Comparison of ENCODE assay signal across 8 cellular contexts in the genomic region with DNA sequence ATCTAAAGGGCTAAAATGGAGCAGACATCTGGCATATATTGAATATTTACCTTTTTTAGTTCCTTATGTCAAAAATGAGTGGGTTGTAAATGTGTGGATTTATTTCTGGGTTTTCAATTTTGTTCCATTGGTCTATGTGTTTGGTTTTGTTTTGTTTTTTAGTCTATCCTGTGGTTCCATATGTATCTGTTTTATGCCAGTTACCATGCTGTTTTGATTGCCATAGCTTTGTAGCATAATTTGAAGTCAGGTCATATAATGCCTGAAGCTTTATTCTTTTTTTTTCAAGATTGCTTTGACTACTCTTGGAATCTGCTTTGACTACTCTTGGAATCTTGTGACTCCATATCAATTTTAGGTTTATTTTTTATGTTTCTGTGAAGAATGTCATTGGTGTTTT.
"Had no signal": no experiment of that assay in that cellular context is flagged by ENCODE, and none has a peak within 500 bp of the region (broad histone marks: within the 10 kb centered on the region; RNA-seq: fewer than 3 reads in every experiment).

No MANE protein-coding gene starts in this region.

- H3K36me3 Mint-ChIP-seq: IgD-negative memory B cell had no signal

- H3K27ac Mint-ChIP-seq: IgD-negative memory B cell had no signal

- FAIRE-seq: HTR-8/SVneo, K562 had no signal

- ATAC-seq: K562 had no signal

- H3K9ac ChIP-seq: KMS-11 had no signal

- H3K4me1 Mint-ChIP-seq: IgD-negative memory B cell had no signal

- H3K27ac ChIP-seq: HL-60, KMS-11 had no signal

- H3K4me2 ChIP-seq: KMS-11 had no signal

- H3K27me3 Mint-ChIP-seq: IgD-negative memory B cell had no signal

- H3K4me3 Mint-ChIP-seq: IgD-negative memory B cell had no signal

- DNase-seq: IMR-90, KBM-7, KG1 had no signal

- H3K4me3 ChIP-seq: K562 had no signal
